ENCODE assay signal across 22 cellular contexts in genomic region chr6:38415231-38416005, GRCh38.
"Had no signal": no experiment of that assay in that cellular context is flagged by ENCODE, and none has a peak within 500 bp of the region (broad histone marks: within the 10 kb centered on the region; RNA-seq: fewer than 3 reads in every experiment).

No MANE protein-coding gene starts in this region.

- ATAC-seq: foreskin keratinocyte; left colon; left ventricle myocardium superior; mucosa of descending colon; naive thymus-derived CD8-positive, alpha-beta T cell; sciatic nerve had no signal

- H3K27ac ChIP-seq: foreskin keratinocyte, hepatocyte, neutrophil, stomach, suprapubic skin, thyroid gland, upper lobe of left lung, vagina had no signal

- H3K27me3 Mint-ChIP-seq: central memory CD8-positive, alpha-beta T cell; naive thymus-derived CD8-positive, alpha-beta T cell had no signal

- DNase-seq: dermis blood vessel endothelial cell; foreskin keratinocyte; head of caudate nucleus; kidney; left colon; left ventricle myocardium superior; mucosa of descending colon; naive thymus-derived CD8-positive, alpha-beta T cell; posterior cingulate gyrus; stimulated activated CD4-positive, alpha-beta T cell treated with anti-CD3 and anti-CD28 coated beads, Interleukin-2, amount 100 ng/mL, for 24 hours; stimulated activated CD4-positive, alpha-beta T cell treated with anti-CD3 and anti-CD28 coated beads, Interleukin-4, amount 100 ng/mL, for 4 hours; stimulated activated naive CD4-positive, alpha-beta T cell; stomach; thyroid gland; upper lobe of left lung had no signal

- H3K4me3 ChIP-seq: hepatocyte, lung, mucosa of descending colon, stomach, suprapubic skin, thyroid gland, upper lobe of left lung, vagina had no signal

- H3K9me3 Mint-ChIP-seq: central memory CD8-positive, alpha-beta T cell; naive thymus-derived CD8-positive, alpha-beta T cell had no signal

- H3K4me3 Mint-ChIP-seq: central memory CD8-positive, alpha-beta T cell; naive thymus-derived CD8-positive, alpha-beta T cell had no signal
